7 cellular contexts compared by ENCODE assay signal in the genomic region with DNA sequence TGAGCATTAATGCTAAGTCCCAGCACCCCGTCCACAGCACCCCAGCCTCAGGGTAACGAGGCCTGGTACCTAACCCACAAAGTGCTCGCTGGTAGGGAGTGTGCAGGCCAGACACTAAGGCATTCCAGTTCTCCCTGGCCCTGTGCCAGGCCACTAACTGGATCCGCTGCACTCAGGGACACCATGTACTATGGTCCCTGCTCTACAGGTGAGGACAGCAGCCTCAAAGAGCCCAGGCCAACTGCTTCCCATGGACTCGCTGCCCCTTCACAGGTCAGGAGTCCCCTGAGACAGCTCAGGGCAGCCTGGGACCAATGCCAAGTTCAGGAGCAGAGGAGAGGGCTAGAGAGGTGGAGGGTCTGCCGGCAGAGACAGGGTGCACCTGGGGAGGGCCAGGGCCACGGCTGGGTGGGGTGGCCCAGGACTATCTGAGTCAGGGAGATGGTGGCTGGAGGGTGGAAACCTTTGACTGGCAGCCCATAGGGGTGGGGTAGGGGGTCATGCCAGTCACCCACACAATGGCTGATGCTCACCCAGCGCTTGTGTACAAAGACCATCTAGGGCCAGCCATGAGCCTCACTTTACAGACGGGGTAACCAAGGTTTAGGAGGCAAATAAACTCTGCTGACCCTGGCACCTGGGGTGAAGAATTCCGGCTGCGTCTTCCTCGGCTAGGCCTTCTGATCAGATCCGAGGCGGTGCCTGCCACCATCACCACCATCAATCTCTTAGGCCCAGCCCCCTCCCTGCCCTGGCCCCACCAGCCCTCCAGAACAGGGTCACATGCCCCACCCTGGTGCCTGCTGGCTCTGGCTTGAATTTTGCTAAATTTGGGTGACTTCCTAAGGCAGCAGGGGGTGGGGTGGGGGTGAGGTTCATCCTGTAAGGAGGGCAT. TPM values are rescaled to one million over a fixed set of nuclear protein-coding genes. Genes with fewer than 3 reads are reported as not detected.
DNase-seq lines count a peak whose midpoint lies in the region; ATAC-seq and TF ChIP-seq lines count a peak whose summit lies in the region.

No MANE protein-coding gene starts in this region.

- TF ChIP-seq POLR2A in esophagus muscularis mucosa (IDR thresholded peaks at IDR 0.05; ENCODE audit: low read depth) (no peak), thyroid gland (IDR thresholded peaks at IDR 0.05) (no peak)

- H3K4me3 ChIP-seq in NT2/D1 (ENCODE audit: insufficient read length, low read depth): peak overlapping the region; percentile 33
- H3K4me3 ChIP-seq in esophagus muscularis mucosa: peak overlapping the region; percentile 57 to 70 (median 60)
- no peak overlapping the region for H3K4me3 ChIP-seq in mucosa of descending colon
- peak overlapping the region in 2 of 3 donors; percentile 20 to 38 for H3K4me3 ChIP-seq in thyroid gland (replicated peaks in 1 of 3)

- no peak for TF ChIP-seq CTCF in esophagus muscularis mucosa (IDR thresholded peaks at IDR 0.05)
- no peak for TF ChIP-seq CTCF in mucosa of descending colon (IDR thresholded peaks at IDR 0.05)
- TF ChIP-seq CTCF in thyroid gland (IDR thresholded peaks at IDR 0.05): no peak

- no peak for DNase-seq in NT2/D1 (ENCODE audit: low read depth, low spot score)
- DNase-seq in esophagus muscularis mucosa (ENCODE audit: extremely low spot score): no peak
- DNase-seq in mucosa of descending colon: peak; percentile 58 to 62 (median 60)
- peak; percentile 81 to 90 for DNase-seq in thyroid gland
- no peak for DNase-seq in HCEC 1CT
- no peak for DNase-seq in AML-193 (lab: John Stamatoyannopoulos, UW)

- peaks cover 35% of the 10 kb centered on the region for H3K36me3 ChIP-seq in NT2/D1 (ENCODE audit: insufficient read depth, insufficient read length, low read length)
- H3K36me3 ChIP-seq in esophagus muscularis mucosa: peaks cover 0 to 5% (median 0%) of the 10 kb centered on the region in 4 donors
- H3K36me3 ChIP-seq in mucosa of descending colon (ENCODE audit: low read depth): no peaks in the 10 kb centered on the region
- no peaks in the 10 kb centered on the region for H3K36me3 ChIP-seq in thyroid gland

- TF ChIP-seq EP300 in esophagus muscularis mucosa (IDR thresholded peaks at IDR 0.05): peak; percentile 56

- H3K27me3 ChIP-seq in NT2/D1 (ENCODE audit: insufficient read depth, insufficient read length) (no peaks in the 10 kb centered on the region), esophagus muscularis mucosa (no peaks in the 10 kb centered on the region), thyroid gland (no peaks in the 10 kb centered on the region)

- no peaks in the 10 kb centered on the region for H3K9me3 ChIP-seq in NT2/D1 (ENCODE audit: insufficient read depth, low read length)
- no peaks in the 10 kb centered on the region for H3K9me3 ChIP-seq in esophagus muscularis mucosa
- no peaks in the 10 kb centered on the region for H3K9me3 ChIP-seq in mucosa of descending colon
- H3K9me3 ChIP-seq in thyroid gland: no peaks in the 10 kb centered on the region

- H3K9ac ChIP-seq in NT2/D1 (ENCODE audit: insufficient read length, low read depth): peak overlapping the region; percentile 81

- H3K4me1 ChIP-seq in NT2/D1 (ENCODE audit: insufficient read depth, insufficient read length): peaks cover 60% of the 10 kb centered on the region
- peaks cover 83 to 99% (median 96%) of the 10 kb centered on the region in 4 donors for H3K4me1 ChIP-seq in esophagus muscularis mucosa
- H3K4me1 ChIP-seq in mucosa of descending colon (ENCODE audit: low read depth): peaks cover 20% of the 10 kb centered on the region
- peaks cover 33 to 62% of the 10 kb centered on the region in 2 donors for H3K4me1 ChIP-seq in thyroid gland

- WGBS in esophagus muscularis mucosa: 26% methylated on average over 10 of the region's 14 CpGs
- WGBS in thyroid gland, 2 donors: 47 to 53% methylated on average over 3 to 12 of the region's 14 CpGs

- ATAC-seq in mucosa of descending colon (peak; percentile 6), GM18867 (IDR thresholded peaks at IDR 0.05; ENCODE audit: unreplicated experiment) (no peak)

- H3K27ac ChIP-seq in esophagus muscularis mucosa (replicated peaks in 1 of 4) (peak overlapping the region; percentile 87 to 94 (median 88)), thyroid gland (peak overlapping the region; percentile 26 to 69 (median 36))

- intact Hi-C loops in esophagus muscularis mucosa (cut with DNase I) (loop anchor here (5.0 kb wide), 1 partner anchor 42 kb away; no protein-coding TSS in a partner anchor), mucosa of descending colon (cut with DNase I, micrococcal nuclease) (no loop called here), thyroid gland (cut with DNase I) (no loop called here)

RNA-seq across cellular contexts. Expression of gene OSBPL5, which starts 5.6 kb away (rescaled TPM):
- total RNA-seq in esophagus muscularis mucosa: 100 to 1,000 TPM in 1 of 4 donors, 10 to 100 TPM in 3; 59.6 to 119 (median 71.7) TPM
- 10 to 100 TPM; 43.6 to 64.1 (median 52.4) TPM for total RNA-seq in mucosa of descending colon
- total RNA-seq in thyroid gland: 10 to 100 TPM; 24.2 to 46.7 (median 34.4) TPM

RNA-seq across cellular contexts. Expression of gene MRGPRG, which starts 59.1 kb away (rescaled TPM):
- total RNA-seq in esophagus muscularis mucosa: not detected
- total RNA-seq in mucosa of descending colon: not detected
- total RNA-seq in thyroid gland: not detected

Comparison
In these comparisons a context has a peak if more than half of its experiments do, and no peak if none do; other contexts are left out.
1. DNase-seq: peak in mucosa of descending colon (3 of 3) and thyroid gland (2 of 2); none in NT2/D1 (single experiment), esophagus muscularis mucosa (single experiment), HCEC 1CT (single experiment) and AML-193 (0 of 2).